In genomic region chr11:73333173-73333572, GRCh38 we compare ENCODE assay signal across 15 cellular contexts. TPM values are rescaled to one million over a fixed set of nuclear protein-coding genes. Genes with fewer than 3 reads are reported as not detected.
DNase-seq lines count a peak whose midpoint lies in the region; ATAC-seq, FAIRE-seq and TF ChIP-seq lines count a peak whose summit lies in the region.
"Had no signal": no experiment of that assay in that cellular context is flagged by ENCODE, and none has a peak within 500 bp of the region (broad histone marks: within the 10 kb centered on the region; RNA-seq: fewer than 3 reads in every experiment).

No MANE protein-coding gene starts in this region.

- H3K9me3 ChIP-seq in A673 (ENCODE audit: low read depth, low read length, poor library complexity, severe bottlenecking) (no peaks in the 10 kb centered on the region), ascending aorta (no peaks in the 10 kb centered on the region), left lung (no peaks in the 10 kb centered on the region)

- no peak for TF ChIP-seq POLR2A in GM12891 (IDR thresholded peaks at IDR 0.05; ENCODE audit: low read depth, low read length)

- no peak for FAIRE-seq in GM12891 (lab: Jason Lieb, UNC)
- FAIRE-seq: G401.6 had no signal

- H3K4me3 ChIP-seq in A673 (ENCODE audit: low read depth, low read length, poor library complexity, severe bottlenecking) (no peak overlapping the region), ascending aorta (no peak overlapping the region), left lung (no peak overlapping the region), rectal smooth muscle tissue (ENCODE audit: low read length) (no peak overlapping the region)

- ATAC-seq in left lung (no peak), HG02870 (IDR thresholded peaks at IDR 0.05; ENCODE audit: unreplicated experiment) (no peak), GM21737 (IDR thresholded peaks at IDR 0.05; ENCODE audit: unreplicated experiment) (no peak)
- ATAC-seq: activated CD8-positive, alpha-beta T cell treated with anti-CD3 and anti-CD28 coated beads, Interleukin-2, amount 10 ng/mL, durations not matched to agents 7 days and 5 days had no signal

- H3K4me1 ChIP-seq in A673 (ENCODE audit: insufficient read depth, low read length, poor library complexity, severe bottlenecking) = peaks cover 36% of the 10 kb centered on the region
- peaks cover 37 to 73% of the 10 kb centered on the region in 2 donors for H3K4me1 ChIP-seq in ascending aorta
- peaks cover 38 to 63% of the 10 kb centered on the region in 2 donors for H3K4me1 ChIP-seq in left lung
- peaks cover 55% of the 10 kb centered on the region for H3K4me1 ChIP-seq in rectal smooth muscle tissue (ENCODE audit: control insufficient read depth, insufficient read depth, low read length)

- no peak overlapping the region for H3K9ac ChIP-seq in rectal smooth muscle tissue (ENCODE audit: low read length)

- POLR2A ChIA-PET in A673 (lab: Charles Lee; ENCODE audit: low non-redundant PET) = no interaction called here

- intact Hi-C loops in A673 (cut with micrococcal nuclease; ENCODE audit: unreplicated experiment) (no loop called here), ascending aorta (cut with DNase I) (no loop called here), left lung (cut with DNase I) (no loop called here)

- no TSS peak for BruUV-seq in A673 (replicated peaks; lab: Mats Ljungman, UMichigan)

- TF ChIP-seq CTCF in A673 (conservative IDR thresholded peaks at IDR 0.05; ENCODE audit: low read depth, low read length) (no peak), ascending aorta (IDR thresholded peaks at IDR 0.05) (no peak), left lung (IDR thresholded peaks at IDR 0.05) (no peak)

- H3K36me3 ChIP-seq in A673 (ENCODE audit: insufficient read depth, low read length, poor library complexity, severe bottlenecking) (no peaks in the 10 kb centered on the region), ascending aorta (peaks cover 5 to 6% of the 10 kb centered on the region in 2 donors), left lung (peaks cover 0 to 3% of the 10 kb centered on the region in 2 donors), rectal smooth muscle tissue (ENCODE audit: control insufficient read depth, insufficient read depth, low read length) (no peaks in the 10 kb centered on the region)

- H3K27me3 ChIP-seq in A673 (replicated peaks; ENCODE audit: insufficient read depth, low read depth, low read length, poor library complexity) (no peaks in the 10 kb centered on the region), ascending aorta (no peaks in the 10 kb centered on the region), left lung (no peaks in the 10 kb centered on the region), rectal smooth muscle tissue (ENCODE audit: control insufficient read depth, insufficient read depth, low read length) (no peaks in the 10 kb centered on the region)

- H3K27ac ChIP-seq in A673 (ENCODE audit: low read depth, low read length, poor library complexity, severe bottlenecking) (peak overlapping the region; percentile 70), ascending aorta (peak overlapping the region; percentile 79 to 89), left lung (peak overlapping the region; percentile 49 to 78), rectal smooth muscle tissue (ENCODE audit: low read depth, low read length) (peak overlapping the region; percentile 76)

- no peak for DNase-seq in A673 (ENCODE audit: low spot score)
- DNase-seq in ascending aorta (ENCODE audit: low spot score in 2 of 2) = no peak
- DNase-seq in left lung = no peak
- DNase-seq in GM12891 (ENCODE audit: insufficient read length, low spot score) = no peak
- no peak for DNase-seq in activated CD4-positive, alpha-beta T cell treated with anti-CD3 and anti-CD28 coated beads, Interleukin-2, amount 50 U/mL, for 48 hours
- DNase-seq: activated CD8-positive, alpha-beta T cell treated with anti-CD3 and anti-CD28 coated beads, Interleukin-2, amount 10 ng/mL, durations not matched to agents 7 days and 5 days; COR-L47; hypothalamus; NCI-H1436 treated with DMSO at 0.1 percent for 48 hours; NCI-H345; nucleus accumbens had no signal

- CTCF ChIA-PET in A673 (lab: Charles Lee) = no interaction called here

TF ChIP-seq in GM12891, 5 proteins besides CTCF, POLR2A, EP300 and RAD21:
- TF ChIP-seq POU2F2 (IDR thresholded peaks at IDR 0.05; ENCODE audit: low read depth, low read length) (no peak), PAX5 (IDR thresholded peaks at IDR 0.05; ENCODE audit: insufficient read depth, low read length, severe bottlenecking) (no peak), TAF1 (IDR thresholded peaks at IDR 0.05; ENCODE audit: low read depth, low read length) (no peak), POLR2AphosphoS5 (IDR thresholded peaks at IDR 0.05; ENCODE audit: low read depth, low read length) (no peak), SPI1 (IDR thresholded peaks at IDR 0.05; ENCODE audit: low read depth, low read length) (no peak)

RNA-seq across cellular contexts. Expression of gene ARHGEF17, which starts 25.1 kb away (rescaled TPM):
- total RNA-seq in A673 (2021) (24.0 and 32.0 TPM in 2 replicates), ascending aorta (193 TPM), left lung (10 to 100 TPM; 56.3 to 69.1 TPM)
- 2.6 TPM for polyA plus RNA-seq in GM12891 (2012; ENCODE audit: low read depth, missing spikeins)

RNA-seq across cellular contexts. Expression of gene RELT, which starts 43.0 kb away (rescaled TPM):
- total RNA-seq in A673 (2021) = 16.2 and 20.9 TPM in 2 replicates
- total RNA-seq in ascending aorta = 25.7 TPM
- 10 to 100 TPM; 11.7 to 30.7 TPM for total RNA-seq in left lung
- 12.5 TPM for polyA plus RNA-seq in GM12891 (2012; ENCODE audit: low read depth, missing spikeins)
